ENCODE assay signal across 14 cellular contexts in genomic region chr14:91261115-91261514, GRCh38. TPM values are rescaled to one million over a fixed set of nuclear protein-coding genes. Genes with fewer than 3 reads are reported as not detected.
DNase-seq lines count a peak whose midpoint lies in the region; ATAC-seq and FAIRE-seq lines count a peak whose summit lies in the region.
"Had no signal": no experiment of that assay in that cellular context is flagged by ENCODE, and none has a peak within 500 bp of the region (broad histone marks: within the 10 kb centered on the region; RNA-seq: fewer than 3 reads in every experiment).

No MANE protein-coding gene starts in this region.

- POLR2A ChIA-PET in activated CD4-positive, alpha-beta memory T cell treated with anti-CD3 and anti-CD28 coated beads, Interleukin-2, amount 10 ng/mL, durations not matched to agents 7 days and 5 days (lab: Charles Lee), result interaction anchor here (0.9 to 17.4 kb wide), 4 partner anchors 14 to 67 kb away, joined by 3 to 559 read pairs (median 18); partner anchors contain the start of gene GPR68

- no peaks in the 10 kb centered on the region for H3K27me3 ChIP-seq in CD4-positive, CD25-positive, alpha-beta regulatory T cell (ENCODE audit: control insufficient read depth, insufficient read depth, low read length)
- H3K27me3 ChIP-seq in effector memory CD4-positive, alpha-beta T cell (replicated peaks; ENCODE audit: control insufficient read depth, insufficient read depth, low read length, poor library complexity, severe bottlenecking), result no peaks in the 10 kb centered on the region
- H3K27me3 ChIP-seq: upper lobe of left lung had no signal

- no peak for FAIRE-seq in GM19239 (lab: Jason Lieb, UNC)
- FAIRE-seq: H1 had no signal

- peaks cover 32% of the 10 kb centered on the region for H3K4me1 ChIP-seq in CD4-positive, CD25-positive, alpha-beta regulatory T cell (ENCODE audit: control insufficient read depth, insufficient read depth, low read length, poor library complexity, severe bottlenecking)
- H3K4me1 ChIP-seq in effector memory CD4-positive, alpha-beta T cell (ENCODE audit: control insufficient read depth, insufficient read depth, low read length, poor library complexity, severe bottlenecking), result peaks cover 12% of the 10 kb centered on the region
- H3K4me1 ChIP-seq: gastrocnemius medialis had no signal

- H3K4me1 Mint-ChIP-seq in CD4-positive, CD25-positive, alpha-beta regulatory T cell, result peaks cover 6 to 62% (median 37%) of the 10 kb centered on the region in 4 donors
- peaks cover 80% of the 10 kb centered on the region for H3K4me1 Mint-ChIP-seq in activated CD4-positive, alpha-beta memory T cell treated with anti-CD3 and anti-CD28 coated beads, Interleukin-2, amount 10 ng/mL, durations not matched to agents 7 days and 5 days

- no peaks in the 10 kb centered on the region for H3K36me3 ChIP-seq in CD4-positive, CD25-positive, alpha-beta regulatory T cell (ENCODE audit: control insufficient read depth, insufficient read depth, low read length)
- H3K36me3 ChIP-seq in effector memory CD4-positive, alpha-beta T cell (ENCODE audit: control insufficient read depth, insufficient read depth, low read length), result no peaks in the 10 kb centered on the region
- H3K36me3 ChIP-seq: gastrocnemius medialis, upper lobe of left lung had no signal

- no peak overlapping the region for H3K4me3 ChIP-seq in CD4-positive, CD25-positive, alpha-beta regulatory T cell (ENCODE audit: low read depth, low read length)
- H3K4me3 ChIP-seq in effector memory CD4-positive, alpha-beta T cell (ENCODE audit: insufficient read depth, low read depth, low read length, poor library complexity, severe bottlenecking), result no peak overlapping the region
- H3K4me3 ChIP-seq: gastrocnemius medialis, upper lobe of left lung had no signal

- no peak overlapping the region for H3K27ac ChIP-seq in CD4-positive, CD25-positive, alpha-beta regulatory T cell (ENCODE audit: insufficient read depth, low read length, poor library complexity, severe bottlenecking)
- H3K27ac ChIP-seq in effector memory CD4-positive, alpha-beta T cell (ENCODE audit: insufficient read depth, low read length, poor library complexity, severe bottlenecking), result no peak overlapping the region
- H3K27ac ChIP-seq: gastrocnemius medialis, upper lobe of left lung had no signal

- CTCF ChIA-PET in activated CD4-positive, alpha-beta memory T cell treated with anti-CD3 and anti-CD28 coated beads, Interleukin-2, amount 10 ng/mL, durations not matched to agents 7 days and 5 days (lab: Charles Lee), result interaction anchor here (0.7 to 5.2 kb wide), 5 partner anchors 12 to 370 kb away, joined by 3 to 39 read pairs (median 4); partner anchors contain the start of gene GPR68

- DNase-seq in CD4-positive, CD25-positive, alpha-beta regulatory T cell, result no peak
- peak; percentile 77 for DNase-seq in activated CD4-positive, alpha-beta memory T cell treated with anti-CD3 and anti-CD28 coated beads, Interleukin-2, amount 10 ng/mL, durations not matched to agents 7 days and 5 days
- DNase-seq in effector memory CD4-positive, alpha-beta T cell, result peak in 2 of 3 donors; percentile 23 to 51
- DNase-seq in kidney glomerular epithelial cell (lab: John Stamatoyannopoulos, UW) (no peak), GM19239 (ENCODE audit: insufficient read length, low spot score) (no peak), NCI-H187 (lab: John Stamatoyannopoulos, UW) (no peak)
- DNase-seq: amniotic stem cell, gastrocnemius medialis, NCI-H1048, Right ventricle myocardium superior, T1000, upper lobe of left lung had no signal

- peak overlapping the region in 3 of 4 donors; percentile 43 to 62 (median 48) for H3K4me3 Mint-ChIP-seq in CD4-positive, CD25-positive, alpha-beta regulatory T cell
- H3K4me3 Mint-ChIP-seq in activated CD4-positive, alpha-beta memory T cell treated with anti-CD3 and anti-CD28 coated beads, Interleukin-2, amount 10 ng/mL, durations not matched to agents 7 days and 5 days, result no peak overlapping the region

- no peak for ATAC-seq in CD4-positive, CD25-positive, alpha-beta regulatory T cell (ENCODE audit: low read depth in 2 of 2)
- ATAC-seq in HG03175 (IDR thresholded peaks at IDR 0.05; ENCODE audit: unreplicated experiment), result peak; percentile 42
- ATAC-seq: gastrocnemius medialis had no signal

- H3K27me3 Mint-ChIP-seq in CD4-positive, CD25-positive, alpha-beta regulatory T cell, result peaks cover 5% of the 10 kb centered on the region
- no peaks in the 10 kb centered on the region for H3K27me3 Mint-ChIP-seq in activated CD4-positive, alpha-beta memory T cell treated with anti-CD3 and anti-CD28 coated beads, Interleukin-2, amount 10 ng/mL, durations not matched to agents 7 days and 5 days

- no peaks in the 10 kb centered on the region for H3K9me3 ChIP-seq in CD4-positive, CD25-positive, alpha-beta regulatory T cell (ENCODE audit: control insufficient read depth in 2 of 2, low read length in 2 of 2)
- no peaks in the 10 kb centered on the region for H3K9me3 ChIP-seq in effector memory CD4-positive, alpha-beta T cell (ENCODE audit: control insufficient read depth, low read length)
- H3K9me3 ChIP-seq: gastrocnemius medialis, upper lobe of left lung had no signal

- peak overlapping the region in 2 of 3 donors; percentile 12 to 72 for H3K27ac Mint-ChIP-seq in CD4-positive, CD25-positive, alpha-beta regulatory T cell
- peak overlapping the region; percentile 59 for H3K27ac Mint-ChIP-seq in activated CD4-positive, alpha-beta memory T cell treated with anti-CD3 and anti-CD28 coated beads, Interleukin-2, amount 10 ng/mL, durations not matched to agents 7 days and 5 days

- H3K36me3 Mint-ChIP-seq in CD4-positive, CD25-positive, alpha-beta regulatory T cell, result peaks cover 3% of the 10 kb centered on the region
- no peaks in the 10 kb centered on the region for H3K36me3 Mint-ChIP-seq in activated CD4-positive, alpha-beta memory T cell treated with anti-CD3 and anti-CD28 coated beads, Interleukin-2, amount 10 ng/mL, durations not matched to agents 7 days and 5 days (ENCODE audit: low read depth)

- H3K9me3 Mint-ChIP-seq in CD4-positive, CD25-positive, alpha-beta regulatory T cell, result no peaks in the 10 kb centered on the region
- no peaks in the 10 kb centered on the region for H3K9me3 Mint-ChIP-seq in activated CD4-positive, alpha-beta memory T cell treated with anti-CD3 and anti-CD28 coated beads, Interleukin-2, amount 10 ng/mL, durations not matched to agents 7 days and 5 days

RNA-seq across cellular contexts. Expression of gene GPR68, which starts 16.6 kb away (rescaled TPM):
- 18.8 TPM for total RNA-seq in CD4-positive, CD25-positive, alpha-beta regulatory T cell
- 10 to 100 TPM in 2 of 4 donors, 1 to 10 TPM in 2; 8.5 to 19.1 (median 11.0) TPM for polyA plus RNA-seq in CD4-positive, CD25-positive, alpha-beta regulatory T cell
- 10 to 100 TPM; 36.9 to 39.8 TPM for total RNA-seq in activated CD4-positive, alpha-beta memory T cell treated with anti-CD3 and anti-CD28 coated beads, Interleukin-2, amount 10 ng/mL, durations not matched to agents 7 days and 5 days

Comparison
In these comparisons a context has a peak if more than half of its experiments do, and no peak if none do; other contexts are left out.
1. DNase-seq: peak in activated CD4-positive, alpha-beta memory T cell treated with anti-CD3 and anti-CD28 coated beads, Interleukin-2, amount 10 ng/mL, durations not matched to agents 7 days and 5 days (single experiment) and effector memory CD4-positive, alpha-beta T cell (2 of 3); none in CD4-positive, CD25-positive, alpha-beta regulatory T cell (0 of 3), kidney glomerular epithelial cell (single experiment), GM19239 (single experiment) and NCI-H187 (0 of 2).